ENCODE assay signal across 17 cellular contexts in the genomic region with DNA sequence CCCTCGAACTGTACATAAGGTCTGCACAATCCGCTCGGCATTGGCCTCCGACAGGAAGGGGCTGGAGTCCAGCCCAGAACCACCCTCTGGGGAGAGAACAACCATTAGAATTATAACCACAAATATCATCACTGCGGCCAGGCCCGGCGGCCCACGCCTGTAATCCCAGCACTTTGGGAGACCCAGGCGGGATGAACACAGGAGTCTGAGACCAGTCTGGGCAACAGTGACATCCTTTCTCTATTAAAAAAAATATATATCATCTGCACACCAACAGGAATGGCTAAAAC.
"Had no signal": no experiment of that assay in that cellular context is flagged by ENCODE, and none has a peak within 500 bp of the region (broad histone marks: within the 10 kb centered on the region; RNA-seq: fewer than 3 reads in every experiment).

No MANE protein-coding gene starts in this region.

- H3K27ac ChIP-seq: coronary artery, gastroesophageal sphincter, lower lobe of right lung, SJSA1, stomach, thoracic aorta, upper lobe of right lung, VCaP had no signal

- H3K4me1 ChIP-seq: lower lobe of right lung, SJSA1, upper lobe of right lung had no signal

- H3K4me3 ChIP-seq: coronary artery, gastroesophageal sphincter, lower lobe of right lung, SJSA1, stomach, thoracic aorta, upper lobe of right lung had no signal

- H3K9me3 ChIP-seq: gastroesophageal sphincter, lower lobe of right lung, SJSA1, stomach, thoracic aorta, upper lobe of right lung had no signal

- DNase-seq: activated CD4-positive, alpha-beta T cell treated with anti-CD3 and anti-CD28 coated beads for 1 hour; activated CD8-positive, alpha-beta memory T cell treated with anti-CD3 and anti-CD28 coated beads for 24 hours; activated gamma-delta T cell; activated T-cell treated with anti-CD3 and anti-CD28 coated beads, Interleukin-2, amount 50 U/mL, for 72 hours; amniotic stem cell; lower lobe of right lung; natural killer cell; stimulated activated CD4-positive, alpha-beta T cell treated with anti-CD3 and anti-CD28 coated beads, Interleukin-4, amount 100 ng/mL, for 24 hours; stomach; upper lobe of right lung had no signal

- H3K27me3 ChIP-seq: gastroesophageal sphincter, SJSA1, stomach, upper lobe of right lung had no signal

- ATAC-seq: activated naive CD4-positive, alpha-beta T cell treated with anti-CD3 and anti-CD28 coated beads, Interleukin-2, amount 50 U/mL, for 72 hours; activated T-cell treated with anti-CD3 and anti-CD28 coated beads, Interleukin-2, amount 50 U/mL, for 72 hours; gastroesophageal sphincter; lower lobe of right lung; natural killer cell; stimulated activated effector memory CD8-positive, alpha-beta T cell treated with anti-CD3 and anti-CD28 coated beads, Interleukin-12 subunit alpha, Interleukin-12 subunit beta, amount 100 ng/mL, for 72 hours; upper lobe of right lung had no signal
